ENCODE assay signal across 25 cellular contexts in the genomic region with DNA sequence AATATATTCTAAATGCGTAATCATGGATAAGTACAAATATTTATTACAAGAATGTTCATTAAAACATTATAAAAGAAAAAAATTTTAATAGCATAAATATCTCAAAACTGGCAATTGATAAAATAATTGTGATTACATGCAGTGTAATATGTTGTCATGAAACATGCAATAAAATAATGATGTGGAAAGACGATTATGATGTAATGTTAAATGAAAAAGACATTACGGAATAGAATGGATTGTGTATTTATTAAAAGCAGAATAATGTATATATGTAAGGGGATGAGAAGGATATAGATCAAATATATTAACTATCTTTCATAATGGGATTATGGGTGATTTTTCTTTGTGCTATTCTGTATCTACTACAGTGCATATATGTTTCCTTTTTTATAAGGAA. TPM values are rescaled to one million over a fixed set of nuclear protein-coding genes. Genes with fewer than 3 reads are reported as not detected.
"Had no signal": no experiment of that assay in that cellular context is flagged by ENCODE, and none has a peak within 500 bp of the region (broad histone marks: within the 10 kb centered on the region; RNA-seq: fewer than 3 reads in every experiment).

No MANE protein-coding gene starts in this region.

- H3K4me3 Mint-ChIP-seq: immature natural killer cell, mesothelial cell of epicardium had no signal

- H3K4me1 Mint-ChIP-seq: immature natural killer cell, mesothelial cell of epicardium had no signal

- H3K4me3 ChIP-seq: coronary artery, dorsolateral prefrontal cortex, esophagus squamous epithelium, gastroesophageal sphincter, heart left ventricle, hepatocyte, left lung, lower lobe of right lung, mucosa of descending colon had no signal

- ATAC-seq: esophagus mucosa, gastroesophageal sphincter, heart left ventricle, left cardiac atrium, left lung, left ventricle myocardium superior, lower lobe of right lung, mucosa of descending colon had no signal

- H3K27ac Mint-ChIP-seq: immature natural killer cell, mesothelial cell of epicardium had no signal

- DNase-seq: dermis blood vessel endothelial cell; dorsolateral prefrontal cortex; effector CD4-positive, alpha-beta T cell; effector memory CD4-positive, alpha-beta T cell; erythroblast; esophagus squamous epithelium; foreskin fibroblast; foreskin melanocyte; heart left ventricle; hypothalamus; immature natural killer cell; islet precursor cell; left cardiac atrium; left lung; left ventricle myocardium superior; lower lobe of right lung; mesenchymal stem cell; mucosa of descending colon had no signal

- H3K9me3 ChIP-seq: esophagus squamous epithelium, gastroesophageal sphincter, heart left ventricle, left lung, lower lobe of right lung, mucosa of descending colon had no signal

- H3K27ac ChIP-seq: coronary artery, dorsolateral prefrontal cortex, epithelial cell of prostate, esophagus squamous epithelium, gastroesophageal sphincter, heart left ventricle, hepatocyte, left lung, lower lobe of right lung had no signal

- H3K4me1 ChIP-seq: esophagus squamous epithelium, gastroesophageal sphincter, heart left ventricle, left lung, lower lobe of right lung had no signal

- H3K4me2 ChIP-seq: hepatocyte had no signal

- H3K27me3 ChIP-seq: dorsolateral prefrontal cortex, esophagus squamous epithelium, gastroesophageal sphincter, heart left ventricle, hepatocyte, left lung had no signal

- H3K9me3 Mint-ChIP-seq: immature natural killer cell had no signal

RNA-seq across cellular contexts. Expression of gene GALNT8, which starts 38.5 kb away (rescaled TPM):
- total RNA-seq: esophagus mucosa, myocyte had no signal
